Comparison of ENCODE assay signal across 1 cellular context in the genomic region with DNA sequence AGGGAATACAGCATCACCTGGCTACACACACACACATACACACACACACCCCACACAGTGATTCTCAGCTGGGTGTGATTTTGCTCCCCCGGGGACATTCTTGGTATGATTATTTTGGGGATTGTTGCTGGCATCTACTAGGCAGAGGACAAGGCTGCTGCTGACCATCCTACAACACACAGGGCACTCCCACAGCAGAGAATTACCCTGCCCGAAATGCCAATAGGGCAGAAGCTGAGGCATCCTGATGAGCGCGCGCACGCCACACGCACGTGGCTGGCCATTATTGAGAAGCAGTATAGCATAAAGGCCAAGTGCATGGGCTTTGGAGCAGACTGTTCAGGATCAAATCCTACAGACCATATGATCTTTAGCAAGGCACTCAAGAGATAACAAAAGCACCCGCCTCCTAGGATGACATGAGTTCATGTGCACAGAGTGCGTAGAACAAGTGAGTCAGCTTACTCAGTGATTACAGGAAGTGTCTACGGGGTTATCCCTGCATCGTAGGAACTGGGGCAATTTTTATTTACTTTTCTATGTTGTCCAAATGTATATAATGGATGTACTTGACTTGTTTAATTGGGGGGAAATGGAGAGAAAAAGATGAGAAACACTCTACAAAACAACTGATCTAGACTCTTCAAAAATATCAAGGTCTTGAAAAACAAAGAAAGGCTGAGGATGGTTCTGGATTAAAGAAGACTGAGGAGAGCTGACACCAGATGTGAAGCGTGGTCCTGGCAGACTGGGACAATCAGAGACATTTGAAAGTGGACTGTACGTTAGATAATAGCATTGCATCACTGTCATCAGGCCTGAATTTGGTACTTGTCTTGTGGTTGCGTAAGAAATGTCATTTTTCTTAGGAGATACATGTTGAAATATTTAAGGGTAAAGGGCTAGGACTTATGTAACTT.
TF ChIP-seq lines count a peak whose summit lies in the region.

No MANE protein-coding gene starts in this region.

TF ChIP-seq in K562, 482 proteins besides CTCF, POLR2A, EP300 and RAD21 (continued from another document and continues in another):
- TF ChIP-seq, protein P1, sequence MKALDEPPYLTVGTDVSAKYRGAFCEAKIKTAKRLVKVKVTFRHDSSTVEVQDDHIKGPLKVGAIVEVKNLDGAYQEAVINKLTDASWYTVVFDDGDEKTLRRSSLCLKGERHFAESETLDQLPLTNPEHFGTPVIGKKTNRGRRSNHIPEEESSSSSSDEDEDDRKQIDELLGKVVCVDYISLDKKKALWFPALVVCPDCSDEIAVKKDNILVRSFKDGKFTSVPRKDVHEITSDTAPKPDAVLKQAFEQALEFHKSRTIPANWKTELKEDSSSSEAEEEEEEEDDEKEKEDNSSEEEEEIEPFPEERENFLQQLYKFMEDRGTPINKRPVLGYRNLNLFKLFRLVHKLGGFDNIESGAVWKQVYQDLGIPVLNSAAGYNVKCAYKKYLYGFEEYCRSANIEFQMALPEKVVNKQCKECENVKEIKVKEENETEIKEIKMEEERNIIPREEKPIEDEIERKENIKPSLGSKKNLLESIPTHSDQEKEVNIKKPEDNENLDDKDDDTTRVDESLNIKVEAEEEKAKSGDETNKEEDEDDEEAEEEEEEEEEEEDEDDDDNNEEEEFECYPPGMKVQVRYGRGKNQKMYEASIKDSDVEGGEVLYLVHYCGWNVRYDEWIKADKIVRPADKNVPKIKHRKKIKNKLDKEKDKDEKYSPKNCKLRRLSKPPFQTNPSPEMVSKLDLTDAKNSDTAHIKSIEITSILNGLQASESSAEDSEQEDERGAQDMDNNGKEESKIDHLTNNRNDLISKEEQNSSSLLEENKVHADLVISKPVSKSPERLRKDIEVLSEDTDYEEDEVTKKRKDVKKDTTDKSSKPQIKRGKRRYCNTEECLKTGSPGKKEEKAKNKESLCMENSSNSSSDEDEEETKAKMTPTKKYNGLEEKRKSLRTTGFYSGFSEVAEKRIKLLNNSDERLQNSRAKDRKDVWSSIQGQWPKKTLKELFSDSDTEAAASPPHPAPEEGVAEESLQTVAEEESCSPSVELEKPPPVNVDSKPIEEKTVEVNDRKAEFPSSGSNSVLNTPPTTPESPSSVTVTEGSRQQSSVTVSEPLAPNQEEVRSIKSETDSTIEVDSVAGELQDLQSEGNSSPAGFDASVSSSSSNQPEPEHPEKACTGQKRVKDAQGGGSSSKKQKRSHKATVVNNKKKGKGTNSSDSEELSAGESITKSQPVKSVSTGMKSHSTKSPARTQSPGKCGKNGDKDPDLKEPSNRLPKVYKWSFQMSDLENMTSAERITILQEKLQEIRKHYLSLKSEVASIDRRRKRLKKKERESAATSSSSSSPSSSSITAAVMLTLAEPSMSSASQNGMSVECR (CRISPR knock-in tag; IDR thresholded peaks at IDR 0.05) = peak; percentile 32; the same call in 1 of the 2 replicates
- TF ChIP-seq, protein P2, sequence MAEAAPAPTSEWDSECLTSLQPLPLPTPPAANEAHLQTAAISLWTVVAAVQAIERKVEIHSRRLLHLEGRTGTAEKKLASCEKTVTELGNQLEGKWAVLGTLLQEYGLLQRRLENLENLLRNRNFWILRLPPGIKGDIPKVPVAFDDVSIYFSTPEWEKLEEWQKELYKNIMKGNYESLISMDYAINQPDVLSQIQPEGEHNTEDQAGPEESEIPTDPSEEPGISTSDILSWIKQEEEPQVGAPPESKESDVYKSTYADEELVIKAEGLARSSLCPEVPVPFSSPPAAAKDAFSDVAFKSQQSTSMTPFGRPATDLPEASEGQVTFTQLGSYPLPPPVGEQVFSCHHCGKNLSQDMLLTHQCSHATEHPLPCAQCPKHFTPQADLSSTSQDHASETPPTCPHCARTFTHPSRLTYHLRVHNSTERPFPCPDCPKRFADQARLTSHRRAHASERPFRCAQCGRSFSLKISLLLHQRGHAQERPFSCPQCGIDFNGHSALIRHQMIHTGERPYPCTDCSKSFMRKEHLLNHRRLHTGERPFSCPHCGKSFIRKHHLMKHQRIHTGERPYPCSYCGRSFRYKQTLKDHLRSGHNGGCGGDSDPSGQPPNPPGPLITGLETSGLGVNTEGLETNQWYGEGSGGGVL (CRISPR knock-in tag; IDR thresholded peaks at IDR 0.05) = no peak
- TF ChIP-seq ZNF174 (CRISPR knock-in tag; IDR thresholded peaks at IDR 0.05) (no peak), NR3C1 (CRISPR knock-in tag; IDR thresholded peaks at IDR 0.05) (no peak), DIDO1 (tag; IDR thresholded peaks at IDR 0.05; ENCODE audit: low read depth) (no peak), CEBPG (CRISPR knock-in tag; IDR thresholded peaks at IDR 0.05) (peak; percentile 93), CEBPG (tag; conservative IDR thresholded peaks at IDR 0.05 in 1 of 2, IDR thresholded peaks at IDR 0.05 in 1 of 2) (peak; percentile 99), ZNF778 (CRISPR knock-in tag; IDR thresholded peaks at IDR 0.05) (no peak), TCF3 (CRISPR knock-in tag; IDR thresholded peaks at IDR 0.05) (peak; percentile 80), PML (IDR thresholded peaks at IDR 0.05; ENCODE audit: low read length) (peak; percentile 58), CHD1 (IDR thresholded peaks at IDR 0.05; ENCODE audit: low read length) (no peak), POLR3A (IDR thresholded peaks at IDR 0.05; ENCODE audit: borderline replicate concordance, extremely low read depth, insufficient read depth, insufficient read length) (no peak), ETV1 (tag; conservative IDR thresholded peaks at IDR 0.05; ENCODE audit: low read depth) (peak; percentile 72), NFATC3 (IDR thresholded peaks at IDR 0.05) (no peak), SP1 (CRISPR knock-in tag; IDR thresholded peaks at IDR 0.05) (peak; percentile 79; the same call in 1 of the 2 replicates)
- TF ChIP-seq, protein P3, sequence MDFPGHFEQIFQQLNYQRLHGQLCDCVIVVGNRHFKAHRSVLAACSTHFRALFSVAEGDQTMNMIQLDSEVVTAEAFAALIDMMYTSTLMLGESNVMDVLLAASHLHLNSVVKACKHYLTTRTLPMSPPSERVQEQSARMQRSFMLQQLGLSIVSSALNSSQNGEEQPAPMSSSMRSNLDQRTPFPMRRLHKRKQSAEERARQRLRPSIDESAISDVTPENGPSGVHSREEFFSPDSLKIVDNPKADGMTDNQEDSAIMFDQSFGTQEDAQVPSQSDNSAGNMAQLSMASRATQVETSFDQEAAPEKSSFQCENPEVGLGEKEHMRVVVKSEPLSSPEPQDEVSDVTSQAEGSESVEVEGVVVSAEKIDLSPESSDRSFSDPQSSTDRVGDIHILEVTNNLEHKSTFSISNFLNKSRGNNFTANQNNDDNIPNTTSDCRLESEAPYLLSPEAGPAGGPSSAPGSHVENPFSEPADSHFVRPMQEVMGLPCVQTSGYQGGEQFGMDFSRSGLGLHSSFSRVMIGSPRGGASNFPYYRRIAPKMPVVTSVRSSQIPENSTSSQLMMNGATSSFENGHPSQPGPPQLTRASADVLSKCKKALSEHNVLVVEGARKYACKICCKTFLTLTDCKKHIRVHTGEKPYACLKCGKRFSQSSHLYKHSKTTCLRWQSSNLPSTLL (IDR thresholded peaks at IDR 0.05) = no peak
- TF ChIP-seq, protein P4, sequence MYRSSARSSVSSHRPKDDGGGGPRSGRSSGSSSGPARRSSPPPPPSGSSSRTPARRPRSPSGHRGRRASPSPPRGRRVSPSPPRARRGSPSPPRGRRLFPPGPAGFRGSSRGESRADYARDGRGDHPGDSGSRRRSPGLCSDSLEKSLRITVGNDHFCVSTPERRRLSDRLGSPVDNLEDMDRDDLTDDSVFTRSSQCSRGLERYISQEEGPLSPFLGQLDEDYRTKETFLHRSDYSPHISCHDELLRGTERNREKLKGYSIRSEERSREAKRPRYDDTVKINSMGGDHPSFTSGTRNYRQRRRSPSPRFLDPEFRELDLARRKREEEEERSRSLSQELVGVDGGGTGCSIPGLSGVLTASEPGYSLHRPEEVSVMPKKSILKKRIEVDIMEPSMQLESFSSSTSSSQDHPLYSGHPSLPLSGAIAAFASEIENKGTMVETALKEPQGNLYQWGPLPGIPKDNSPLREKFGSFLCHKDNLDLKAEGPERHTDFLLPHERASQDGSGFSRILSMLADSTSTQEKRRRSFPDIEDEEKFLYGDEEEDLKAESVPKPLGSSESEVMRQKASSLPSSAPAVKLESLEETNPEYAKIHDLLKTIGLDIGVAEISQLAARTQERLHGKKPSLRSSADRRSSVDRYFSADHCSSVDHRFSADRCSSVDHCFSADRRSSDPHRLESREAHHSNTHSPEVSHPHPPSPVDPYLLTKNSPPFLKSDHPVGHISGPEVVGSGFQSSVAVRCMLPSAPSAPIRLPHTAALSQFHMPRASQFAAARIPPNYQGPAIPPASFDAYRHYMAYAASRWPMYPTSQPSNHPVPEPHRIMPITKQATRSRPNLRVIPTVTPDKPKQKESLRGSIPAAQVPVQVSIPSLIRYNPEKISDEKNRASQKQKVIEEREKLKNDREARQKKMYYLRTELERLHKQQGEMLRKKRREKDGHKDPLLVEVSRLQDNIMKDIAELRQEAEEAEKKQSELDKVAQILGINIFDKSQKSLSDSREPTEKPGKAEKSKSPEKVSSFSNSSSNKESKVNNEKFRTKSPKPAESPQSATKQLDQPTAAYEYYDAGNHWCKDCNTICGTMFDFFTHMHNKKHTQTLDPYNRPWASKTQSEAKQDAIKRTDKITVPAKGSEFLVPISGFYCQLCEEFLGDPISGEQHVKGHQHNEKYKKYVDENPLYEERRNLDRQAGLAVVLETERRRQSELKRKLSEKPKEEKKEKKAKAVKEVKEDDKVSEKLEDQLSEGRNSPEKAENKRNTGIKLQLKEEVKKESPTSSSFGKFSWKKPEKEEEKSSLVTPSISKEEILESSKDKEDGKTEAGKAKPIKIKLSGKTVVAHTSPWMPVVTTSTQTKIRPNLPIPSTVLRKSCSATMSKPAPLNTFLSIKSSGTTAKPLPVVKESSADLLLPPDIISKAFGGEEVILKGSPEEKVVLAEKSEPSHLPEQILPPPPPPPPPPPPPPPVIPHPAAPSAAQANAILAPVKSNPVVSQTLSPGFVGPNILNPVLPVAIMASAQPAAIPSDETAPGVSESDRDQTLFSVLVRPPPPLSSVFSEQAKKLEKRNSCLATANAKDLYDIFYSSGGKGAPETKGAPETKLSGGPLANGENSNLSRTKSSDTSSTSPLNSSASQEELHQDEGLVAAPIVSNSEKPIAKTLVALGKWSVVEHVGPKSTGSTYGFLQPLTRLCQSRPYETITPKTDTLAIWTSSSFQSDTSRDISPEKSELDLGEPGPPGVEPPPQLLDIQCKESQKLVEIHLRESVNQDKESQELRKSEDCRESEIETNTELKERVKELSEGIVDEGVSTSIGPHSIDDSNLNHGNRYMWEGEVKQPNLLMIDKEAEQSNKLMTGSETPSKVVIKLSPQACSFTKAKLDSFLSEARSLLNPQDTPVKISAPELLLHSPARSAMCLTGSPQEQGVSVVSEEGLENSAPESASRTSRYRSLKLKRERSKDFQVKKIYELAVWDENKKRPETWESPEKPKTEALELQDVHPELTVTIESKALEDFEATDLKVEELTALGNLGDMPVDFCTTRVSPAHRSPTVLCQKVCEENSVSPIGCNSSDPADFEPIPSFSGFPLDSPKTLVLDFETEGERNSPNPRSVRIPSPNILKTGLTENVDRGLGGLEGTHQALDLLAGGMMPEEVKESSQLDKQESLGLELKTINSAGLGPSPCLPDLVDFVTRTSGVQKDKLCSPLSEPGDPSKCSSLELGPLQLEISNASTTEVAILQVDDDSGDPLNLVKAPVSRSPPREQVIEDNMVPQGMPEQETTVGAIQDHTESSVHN (IDR thresholded peaks at IDR 0.05; ENCODE audit: borderline replicate concordance in 1 of 2, low read depth in 1 of 2) = peak in 1 of 2 experiments; percentile 79; a peak in 2 of 4 replicates
- TF ChIP-seq, protein P5, sequence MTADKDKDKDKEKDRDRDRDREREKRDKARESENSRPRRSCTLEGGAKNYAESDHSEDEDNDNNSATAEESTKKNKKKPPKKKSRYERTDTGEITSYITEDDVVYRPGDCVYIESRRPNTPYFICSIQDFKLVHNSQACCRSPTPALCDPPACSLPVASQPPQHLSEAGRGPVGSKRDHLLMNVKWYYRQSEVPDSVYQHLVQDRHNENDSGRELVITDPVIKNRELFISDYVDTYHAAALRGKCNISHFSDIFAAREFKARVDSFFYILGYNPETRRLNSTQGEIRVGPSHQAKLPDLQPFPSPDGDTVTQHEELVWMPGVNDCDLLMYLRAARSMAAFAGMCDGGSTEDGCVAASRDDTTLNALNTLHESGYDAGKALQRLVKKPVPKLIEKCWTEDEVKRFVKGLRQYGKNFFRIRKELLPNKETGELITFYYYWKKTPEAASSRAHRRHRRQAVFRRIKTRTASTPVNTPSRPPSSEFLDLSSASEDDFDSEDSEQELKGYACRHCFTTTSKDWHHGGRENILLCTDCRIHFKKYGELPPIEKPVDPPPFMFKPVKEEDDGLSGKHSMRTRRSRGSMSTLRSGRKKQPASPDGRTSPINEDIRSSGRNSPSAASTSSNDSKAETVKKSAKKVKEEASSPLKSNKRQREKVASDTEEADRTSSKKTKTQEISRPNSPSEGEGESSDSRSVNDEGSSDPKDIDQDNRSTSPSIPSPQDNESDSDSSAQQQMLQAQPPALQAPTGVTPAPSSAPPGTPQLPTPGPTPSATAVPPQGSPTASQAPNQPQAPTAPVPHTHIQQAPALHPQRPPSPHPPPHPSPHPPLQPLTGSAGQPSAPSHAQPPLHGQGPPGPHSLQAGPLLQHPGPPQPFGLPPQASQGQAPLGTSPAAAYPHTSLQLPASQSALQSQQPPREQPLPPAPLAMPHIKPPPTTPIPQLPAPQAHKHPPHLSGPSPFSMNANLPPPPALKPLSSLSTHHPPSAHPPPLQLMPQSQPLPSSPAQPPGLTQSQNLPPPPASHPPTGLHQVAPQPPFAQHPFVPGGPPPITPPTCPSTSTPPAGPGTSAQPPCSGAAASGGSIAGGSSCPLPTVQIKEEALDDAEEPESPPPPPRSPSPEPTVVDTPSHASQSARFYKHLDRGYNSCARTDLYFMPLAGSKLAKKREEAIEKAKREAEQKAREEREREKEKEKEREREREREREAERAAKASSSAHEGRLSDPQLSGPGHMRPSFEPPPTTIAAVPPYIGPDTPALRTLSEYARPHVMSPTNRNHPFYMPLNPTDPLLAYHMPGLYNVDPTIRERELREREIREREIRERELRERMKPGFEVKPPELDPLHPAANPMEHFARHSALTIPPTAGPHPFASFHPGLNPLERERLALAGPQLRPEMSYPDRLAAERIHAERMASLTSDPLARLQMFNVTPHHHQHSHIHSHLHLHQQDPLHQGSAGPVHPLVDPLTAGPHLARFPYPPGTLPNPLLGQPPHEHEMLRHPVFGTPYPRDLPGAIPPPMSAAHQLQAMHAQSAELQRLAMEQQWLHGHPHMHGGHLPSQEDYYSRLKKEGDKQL (CRISPR knock-in tag; IDR thresholded peaks at IDR 0.05; ENCODE audit: borderline replicate concordance) = no peak
